Comparison of ENCODE assay signal across 31 cellular contexts in the genomic region with DNA sequence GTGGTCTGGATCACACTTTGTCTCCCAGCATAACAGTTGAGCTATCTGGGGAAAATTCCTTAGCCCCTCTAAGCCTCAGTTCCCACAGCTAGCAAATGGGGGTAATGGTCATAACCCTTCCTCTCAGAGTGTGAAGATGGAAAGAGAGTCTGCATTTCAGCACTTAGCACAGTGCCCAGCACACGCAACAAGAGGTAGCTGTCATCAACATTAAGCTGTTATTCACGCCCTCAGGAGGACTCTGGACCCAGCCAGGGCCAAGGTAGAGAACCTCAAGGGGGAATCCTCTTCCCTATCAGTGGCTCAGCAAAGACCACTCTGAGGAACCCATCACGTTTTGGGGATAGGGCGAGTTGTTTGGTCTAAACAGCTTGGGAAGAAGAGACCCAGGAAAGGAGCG.
"Had no signal": no experiment of that assay in that cellular context is flagged by ENCODE, and none has a peak within 500 bp of the region (broad histone marks: within the 10 kb centered on the region; RNA-seq: fewer than 3 reads in every experiment).

No MANE protein-coding gene starts in this region.

- H3K27ac ChIP-seq: adrenal gland, esophagus muscularis mucosa, gastroesophageal sphincter had no signal

- H3K4me1 ChIP-seq: adrenal gland, esophagus muscularis mucosa, gastroesophageal sphincter had no signal

- H3K36me3 ChIP-seq: adrenal gland, esophagus muscularis mucosa, gastroesophageal sphincter had no signal

- H3K9me3 Mint-ChIP-seq: activated CD4-positive, alpha-beta memory T cell treated with anti-CD3 and anti-CD28 coated beads for 36 hours; activated naive CD4-positive, alpha-beta T cell treated with anti-CD3 and anti-CD28 coated beads for 36 hours; activated naive CD4-positive, alpha-beta T cell treated with anti-CD3 and anti-CD28 coated beads, Interleukin-2, amount 50 U/mL, for 24 hours; activated naive CD8-positive, alpha-beta T cell treated with anti-CD3 and anti-CD28 coated beads for 36 hours; activated naive CD8-positive, alpha-beta T cell treated with anti-CD3 and anti-CD28 coated beads, Interleukin-2, amount 50 U/mL, for 24 hours; activated T-helper 1 cell treated with anti-CD3 and anti-CD28 coated beads, Interleukin-12 subunit alpha, Interleukin-12 subunit beta, Interleukin-2, Interleukin-4 antibody, amounts not matched to agents 30 ng/mL and 10 ng/mL and 1 ng/mL, durations not matched to agents 14 hours and 24 hours and 36 hours; activated T-helper 2 cell treated with anti-CD3 and anti-CD28 coated beads, Interferon-gamma antibody, Interleukin-2, Interleukin-4, amounts not matched to agents 10 μg/mL and 5 μg/mL and 100 μg/mL, durations not matched to agents 14 hours and 24 hours and 36 hours; brain; effector memory CD8-positive, alpha-beta T cell had no signal

- H3K27me3 Mint-ChIP-seq: activated CD4-positive, alpha-beta memory T cell treated with anti-CD3 and anti-CD28 coated beads for 36 hours; activated CD4-positive, alpha-beta T cell treated with anti-CD3 and anti-CD28 coated beads for 36 hours; activated CD4-positive, alpha-beta T cell treated with anti-CD3 and anti-CD28 coated beads, Interleukin-2, amount 10 ng/mL, durations not matched to agents 24 days and 14 days; activated CD8-positive, alpha-beta memory T cell treated with anti-CD3 and anti-CD28 coated beads, Interleukin-2, amount 10 ng/mL, durations not matched to agents 7 days and 5 days; activated naive CD4-positive, alpha-beta T cell treated with anti-CD3 and anti-CD28 coated beads, Interleukin-2, amount 50 U/mL, for 24 hours; activated naive CD8-positive, alpha-beta T cell treated with anti-CD3 and anti-CD28 coated beads for 36 hours; activated naive CD8-positive, alpha-beta T cell treated with anti-CD3 and anti-CD28 coated beads, Interleukin-2, amount 50 U/mL, for 24 hours; brain; effector memory CD8-positive, alpha-beta T cell had no signal

- ATAC-seq: activated CD4-positive, alpha-beta T cell treated with anti-CD3 and anti-CD28 coated beads for 36 hours; activated CD8-positive, alpha-beta memory T cell treated with anti-CD3 and anti-CD28 coated beads, Interleukin-2, amount 10 ng/mL, durations not matched to agents 7 days and 5 days; activated CD8-positive, alpha-beta T cell treated with anti-CD3 and anti-CD28 coated beads, Interleukin-2, amount 10 ng/mL, durations not matched to agents 7 days and 5 days; activated naive CD8-positive, alpha-beta T cell treated with anti-CD3 and anti-CD28 coated beads, Interleukin-2, amount 50 U/mL, for 24 hours; effector memory CD8-positive, alpha-beta T cell; gastroesophageal sphincter had no signal

- H3K9me3 ChIP-seq: adrenal gland, esophagus muscularis mucosa, gastroesophageal sphincter had no signal

- H3K27ac Mint-ChIP-seq: activated CD4-positive, alpha-beta memory T cell treated with anti-CD3 and anti-CD28 coated beads for 36 hours; activated CD4-positive, alpha-beta T cell treated with anti-CD3 and anti-CD28 coated beads for 36 hours; activated CD4-positive, alpha-beta T cell treated with anti-CD3 and anti-CD28 coated beads, Interleukin-2, amount 10 ng/mL, durations not matched to agents 24 days and 14 days; activated CD8-positive, alpha-beta memory T cell treated with anti-CD3 and anti-CD28 coated beads, Interleukin-2, amount 10 ng/mL, durations not matched to agents 7 days and 5 days; activated CD8-positive, alpha-beta T cell treated with anti-CD3 and anti-CD28 coated beads, Interleukin-2, amount 10 ng/mL, durations not matched to agents 7 days and 5 days; activated naive CD4-positive, alpha-beta T cell treated with anti-CD3 and anti-CD28 coated beads for 36 hours; activated naive CD4-positive, alpha-beta T cell treated with anti-CD3 and anti-CD28 coated beads, Interleukin-2, amount 50 U/mL, for 24 hours; activated naive CD8-positive, alpha-beta T cell treated with anti-CD3 and anti-CD28 coated beads for 36 hours; activated naive CD8-positive, alpha-beta T cell treated with anti-CD3 and anti-CD28 coated beads, Interleukin-2, amount 50 U/mL, for 24 hours; activated T-helper 1 cell treated with anti-CD3 and anti-CD28 coated beads, Interleukin-12 subunit alpha, Interleukin-12 subunit beta, Interleukin-2, Interleukin-4 antibody, amounts not matched to agents 30 ng/mL and 10 ng/mL and 1 ng/mL, durations not matched to agents 14 hours and 24 hours and 36 hours; activated T-helper 2 cell treated with anti-CD3 and anti-CD28 coated beads, Interferon-gamma antibody, Interleukin-2, Interleukin-4, amounts not matched to agents 10 μg/mL and 5 μg/mL and 100 μg/mL, durations not matched to agents 14 hours and 24 hours and 36 hours; brain; effector memory CD8-positive, alpha-beta T cell had no signal

- H3K4me3 ChIP-seq: adrenal gland, esophagus muscularis mucosa, gastroesophageal sphincter had no signal

- H3K27me3 ChIP-seq: adrenal gland, esophagus muscularis mucosa, gastroesophageal sphincter had no signal

- DNase-seq: activated CD4-positive, alpha-beta memory T cell treated with anti-CD3 and anti-CD28 coated beads for 36 hours; activated CD4-positive, alpha-beta T cell treated with anti-CD3 and anti-CD28 coated beads for 36 hours; activated CD4-positive, alpha-beta T cell treated with anti-CD3 and anti-CD28 coated beads, Interleukin-2, amount 10 ng/mL, durations not matched to agents 24 days and 14 days; activated CD4-positive, CD25-positive, alpha-beta regulatory T cell; activated CD4-positive, CD25-positive, alpha-beta regulatory T cell treated with anti-CD3 and anti-CD28 coated beads, Interleukin-2, amount 50 U/mL, for 72 hours; activated CD8-positive, alpha-beta memory T cell treated with anti-CD3 and anti-CD28 coated beads, Interleukin-2, amount 10 ng/mL, durations not matched to agents 7 days and 5 days; activated CD8-positive, alpha-beta memory T cell treated with anti-CD3 and anti-CD28 coated beads, Interleukin-2, amount 50 U/mL, for 4 hours; activated CD8-positive, alpha-beta T cell treated with anti-CD3 and anti-CD28 coated beads, Interleukin-2, amount 10 ng/mL, durations not matched to agents 7 days and 5 days; activated effector memory CD4-positive, alpha-beta T cell treated with anti-CD3 and anti-CD28 coated beads, Interleukin-2, amount 50 U/mL, for 16 hours; activated naive CD4-positive, alpha-beta T cell treated with anti-CD3 and anti-CD28 coated beads for 36 hours; activated naive CD8-positive, alpha-beta T cell treated with anti-CD3 and anti-CD28 coated beads for 36 hours; activated naive CD8-positive, alpha-beta T cell treated with anti-CD3 and anti-CD28 coated beads, Interleukin-2, amount 50 U/mL, for 24 hours; activated T-cell treated with anti-CD3 and anti-CD28 coated beads, Interleukin-2, amount 50 U/mL, for 1 hour; activated T-cell treated with anti-CD3 and anti-CD28 coated beads, Interleukin-2, amount 50 U/mL, for 48 hours; adrenal gland; amygdala; aorta; caudate nucleus; cortex of kidney; dermis blood vessel endothelial cell; effector CD4-positive, alpha-beta T cell; effector memory CD8-positive, alpha-beta T cell; erythroblast; foreskin melanocyte; T-helper 2 cell had no signal

- H3K4me3 Mint-ChIP-seq: activated CD4-positive, alpha-beta memory T cell treated with anti-CD3 and anti-CD28 coated beads for 36 hours; activated CD4-positive, alpha-beta T cell treated with anti-CD3 and anti-CD28 coated beads for 36 hours; activated CD4-positive, alpha-beta T cell treated with anti-CD3 and anti-CD28 coated beads, Interleukin-2, amount 10 ng/mL, durations not matched to agents 24 days and 14 days; activated CD8-positive, alpha-beta memory T cell treated with anti-CD3 and anti-CD28 coated beads, Interleukin-2, amount 10 ng/mL, durations not matched to agents 7 days and 5 days; activated CD8-positive, alpha-beta T cell treated with anti-CD3 and anti-CD28 coated beads, Interleukin-2, amount 10 ng/mL, durations not matched to agents 7 days and 5 days; activated naive CD4-positive, alpha-beta T cell treated with anti-CD3 and anti-CD28 coated beads for 36 hours; activated naive CD4-positive, alpha-beta T cell treated with anti-CD3 and anti-CD28 coated beads, Interleukin-2, amount 50 U/mL, for 24 hours; activated naive CD8-positive, alpha-beta T cell treated with anti-CD3 and anti-CD28 coated beads for 36 hours; activated naive CD8-positive, alpha-beta T cell treated with anti-CD3 and anti-CD28 coated beads, Interleukin-2, amount 50 U/mL, for 24 hours; activated T-helper 1 cell treated with anti-CD3 and anti-CD28 coated beads, Interleukin-12 subunit alpha, Interleukin-12 subunit beta, Interleukin-2, Interleukin-4 antibody, amounts not matched to agents 30 ng/mL and 10 ng/mL and 1 ng/mL, durations not matched to agents 14 hours and 24 hours and 36 hours; brain; effector memory CD8-positive, alpha-beta T cell had no signal

- H3K36me3 Mint-ChIP-seq: activated CD4-positive, alpha-beta memory T cell treated with anti-CD3 and anti-CD28 coated beads for 36 hours; activated CD8-positive, alpha-beta memory T cell treated with anti-CD3 and anti-CD28 coated beads, Interleukin-2, amount 10 ng/mL, durations not matched to agents 7 days and 5 days; activated naive CD4-positive, alpha-beta T cell treated with anti-CD3 and anti-CD28 coated beads, Interleukin-2, amount 50 U/mL, for 24 hours; activated naive CD8-positive, alpha-beta T cell treated with anti-CD3 and anti-CD28 coated beads for 36 hours; brain had no signal
